In the genomic region with DNA sequence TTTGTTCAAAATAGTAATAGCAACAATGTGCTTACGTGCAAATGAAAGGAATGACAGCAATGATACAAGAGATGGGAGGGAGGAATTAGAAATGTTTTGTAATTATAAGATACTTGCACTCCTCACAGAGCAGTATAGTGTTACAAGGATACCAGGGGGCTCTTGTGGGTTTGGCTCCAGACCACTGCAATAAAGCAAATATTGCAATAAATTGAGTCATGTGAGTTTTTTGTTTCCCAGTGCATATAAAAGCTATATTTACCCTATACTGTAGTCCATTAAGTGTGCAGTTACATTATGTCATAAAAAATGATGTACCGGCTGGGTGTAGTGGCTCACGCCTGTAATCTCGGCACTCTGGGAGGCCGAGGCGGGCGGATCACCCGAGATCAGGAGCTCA, we compare ENCODE assay signal across 21 cellular contexts.
"Had no signal": no experiment of that assay in that cellular context is flagged by ENCODE, and none has a peak within 500 bp of the region (broad histone marks: within the 10 kb centered on the region; RNA-seq: fewer than 3 reads in every experiment).

No MANE protein-coding gene starts in this region.

- H3K9ac ChIP-seq: KMS-11 had no signal

- H3K4me2 ChIP-seq: KMS-11, PC-9 had no signal

- H3K4me3 ChIP-seq: K562, PC-9, Peyer's patch, SJSA1, SK-N-MC had no signal

- H2AFZ ChIP-seq: PC-9 had no signal

- H3K9me3 ChIP-seq: Peyer's patch, SJSA1 had no signal

- H3K27ac ChIP-seq: HL-60, KMS-11, PC-9, Peyer's patch, SJSA1, SK-N-MC had no signal

- H3K36me3 ChIP-seq: Peyer's patch, SJSA1 had no signal

- H3K27me3 ChIP-seq: Peyer's patch, SJSA1 had no signal

- DNase-seq: Kasumi-1, MM.1S, NCI-H1105, NCI-H1417, NCI-H1436 treated with DMSO at 0.1 percent for 48 hours, NCI-H1694, NCI-H1930, NCI-H2081, NCI-H2227 treated with DMSO at 0.1 percent for 48 hours, NCI-H510A, NCI-H524 treated with DMSO at 0.1 percent for 48 hours, NCI-H774, PC-9, Peyer's patch, SIG-M5, T-helper 2 cell had no signal

- H3K4me1 ChIP-seq: Peyer's patch, SJSA1 had no signal
